2 cellular contexts compared by ENCODE assay signal in the genomic region with DNA sequence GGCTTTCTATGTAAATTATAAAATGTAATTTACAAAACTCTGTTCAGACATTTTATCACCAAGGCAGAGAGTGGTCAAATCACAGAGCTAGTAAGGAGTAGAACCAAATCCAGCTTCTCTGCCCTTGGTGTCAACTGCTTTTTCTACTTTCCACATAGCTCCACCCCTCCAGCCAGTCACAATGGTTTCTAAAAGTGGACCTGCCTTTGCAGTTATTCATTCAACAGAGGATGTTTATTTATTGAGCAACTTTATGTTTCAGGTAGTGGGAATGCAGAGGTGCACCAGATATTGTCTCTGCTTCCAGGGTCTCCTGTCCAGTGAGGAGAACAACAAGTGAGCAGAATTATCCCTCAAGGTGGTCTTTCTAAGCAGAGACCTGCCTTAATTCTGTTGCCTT.
TF ChIP-seq lines count a peak whose summit lies in the region.

No MANE protein-coding gene starts in this region.

TF ChIP-seq in IMR-90, 13 proteins besides CTCF, POLR2A, EP300 and RAD21:
- TF ChIP-seq BHLHE40 (IDR thresholded peaks at IDR 0.05; ENCODE audit: low read depth, low read length) (no peak), CEBPB (IDR thresholded peaks at IDR 0.05; ENCODE audit: low read depth, low read length) (peak; percentile 34; the same call in 1 of the 2 replicates)
TF ChIP-seq in IMR-90: peak in this region for 1.

TF ChIP-seq in GM12878, 131 proteins besides CTCF, POLR2A, EP300 and RAD21:
- TF ChIP-seq FOXM1 (IDR thresholded peaks at IDR 0.05; ENCODE audit: low read depth, low read length) (no peak), RFX5 (IDR thresholded peaks at IDR 0.05; ENCODE audit: low read depth, low read length) (no peak), IKZF2 (IDR thresholded peaks at IDR 0.05) (no peak), TAF1 (IDR thresholded peaks at IDR 0.05; ENCODE audit: borderline replicate concordance, low read depth, low read length) (no peak), ZNF622 (IDR thresholded peaks at IDR 0.05) (no peak), ZZZ3 (IDR thresholded peaks at IDR 0.05; ENCODE audit: control insufficient read depth, insufficient read length, low read depth) (no peak), TCF12 (IDR thresholded peaks at IDR 0.05; ENCODE audit: low read depth, low read length) (no peak), SRF (IDR thresholded peaks at IDR 0.05; ENCODE audit: low read depth in 2 of 2, low read length in 2 of 2) (no peak), CBX3 (IDR thresholded peaks at IDR 0.05; ENCODE audit: borderline replicate concordance, low read depth) (no peak), POLR2AphosphoS2 (IDR thresholded peaks at IDR 0.05; ENCODE audit: low read depth, low read length) (no peak), ZNF24 (IDR thresholded peaks at IDR 0.05) (no peak), CREM (IDR thresholded peaks at IDR 0.05; ENCODE audit: low read depth) (no peak), PRDM15 (CRISPR knock-in tag; IDR thresholded peaks at IDR 0.05) (no peak), SMARCA5 (IDR thresholded peaks at IDR 0.05) (no peak), BRCA1 (IDR thresholded peaks at IDR 0.05; ENCODE audit: low read depth, low read length) (no peak), NR2C2 (IDR thresholded peaks at IDR 0.05; ENCODE audit: borderline replicate concordance, control insufficient read depth, insufficient read length, low read depth) (no peak), NR2C1 (IDR thresholded peaks at IDR 0.05) (no peak)
- TF ChIP-seq, protein P1, sequence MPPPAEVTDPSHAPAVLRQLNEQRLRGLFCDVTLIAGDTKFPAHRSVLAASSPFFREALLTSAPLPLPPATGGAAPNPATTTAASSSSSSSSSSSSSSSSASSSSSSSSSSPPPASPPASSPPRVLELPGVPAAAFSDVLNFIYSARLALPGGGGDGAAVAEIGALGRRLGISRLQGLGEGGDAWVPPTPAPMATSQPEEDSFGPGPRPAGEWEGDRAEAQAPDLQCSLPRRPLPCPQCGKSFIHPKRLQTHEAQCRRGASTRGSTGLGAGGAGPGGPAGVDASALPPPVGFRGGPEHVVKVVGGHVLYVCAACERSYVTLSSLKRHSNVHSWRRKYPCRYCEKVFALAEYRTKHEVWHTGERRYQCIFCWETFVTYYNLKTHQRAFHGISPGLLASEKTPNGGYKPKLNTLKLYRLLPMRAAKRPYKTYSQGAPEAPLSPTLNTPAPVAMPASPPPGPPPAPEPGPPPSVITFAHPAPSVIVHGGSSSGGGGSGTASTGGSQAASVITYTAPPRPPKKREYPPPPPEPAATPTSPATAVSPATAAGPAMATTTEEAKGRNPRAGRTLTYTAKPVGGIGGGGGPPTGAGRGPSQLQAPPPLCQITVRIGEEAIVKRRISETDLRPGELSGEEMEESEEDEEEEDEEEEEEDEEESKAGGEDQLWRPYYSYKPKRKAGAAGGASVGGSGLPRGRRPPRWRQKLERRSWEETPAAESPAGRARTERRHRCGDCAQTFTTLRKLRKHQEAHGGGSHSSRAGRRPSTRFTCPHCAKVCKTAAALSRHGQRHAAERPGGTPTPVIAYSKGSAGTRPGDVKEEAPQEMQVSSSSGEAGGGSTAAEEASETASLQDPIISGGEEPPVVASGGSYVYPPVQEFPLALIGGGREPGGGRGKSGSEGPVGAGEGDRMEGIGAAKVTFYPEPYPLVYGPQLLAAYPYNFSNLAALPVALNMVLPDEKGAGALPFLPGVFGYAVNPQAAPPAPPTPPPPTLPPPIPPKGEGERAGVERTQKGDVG (CRISPR knock-in tag; IDR thresholded peaks at IDR 0.05), result no peak
- TF ChIP-seq, protein P2, sequence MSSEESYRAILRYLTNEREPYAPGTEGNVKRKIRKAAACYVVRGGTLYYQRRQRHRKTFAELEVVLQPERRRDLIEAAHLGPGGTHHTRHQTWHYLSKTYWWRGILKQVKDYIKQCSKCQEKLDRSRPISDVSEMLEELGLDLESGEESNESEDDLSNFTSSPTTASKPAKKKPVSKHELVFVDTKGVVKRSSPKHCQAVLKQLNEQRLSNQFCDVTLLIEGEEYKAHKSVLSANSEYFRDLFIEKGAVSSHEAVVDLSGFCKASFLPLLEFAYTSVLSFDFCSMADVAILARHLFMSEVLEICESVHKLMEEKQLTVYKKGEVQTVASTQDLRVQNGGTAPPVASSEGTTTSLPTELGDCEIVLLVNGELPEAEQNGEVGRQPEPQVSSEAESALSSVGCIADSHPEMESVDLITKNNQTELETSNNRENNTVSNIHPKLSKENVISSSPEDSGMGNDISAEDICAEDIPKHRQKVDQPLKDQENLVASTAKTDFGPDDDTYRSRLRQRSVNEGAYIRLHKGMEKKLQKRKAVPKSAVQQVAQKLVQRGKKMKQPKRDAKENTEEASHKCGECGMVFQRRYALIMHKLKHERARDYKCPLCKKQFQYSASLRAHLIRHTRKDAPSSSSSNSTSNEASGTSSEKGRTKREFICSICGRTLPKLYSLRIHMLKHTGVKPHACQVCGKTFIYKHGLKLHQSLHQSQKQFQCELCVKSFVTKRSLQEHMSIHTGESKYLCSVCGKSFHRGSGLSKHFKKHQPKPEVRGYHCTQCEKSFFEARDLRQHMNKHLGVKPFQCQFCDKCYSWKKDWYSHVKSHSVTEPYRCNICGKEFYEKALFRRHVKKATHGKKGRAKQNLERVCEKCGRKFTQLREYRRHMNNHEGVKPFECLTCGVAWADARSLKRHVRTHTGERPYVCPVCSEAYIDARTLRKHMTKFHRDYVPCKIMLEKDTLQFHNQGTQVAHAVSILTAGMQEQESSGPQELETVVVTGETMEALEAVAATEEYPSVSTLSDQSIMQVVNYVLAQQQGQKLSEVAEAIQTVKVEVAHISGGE (CRISPR knock-in tag; IDR thresholded peaks at IDR 0.05), result no peak
